13 cellular contexts compared by ENCODE assay signal in genomic region chr5:116360008-116360853, GRCh38.
A peak's percentile ranks its signal among the peaks of the same experiment; 100 is the strongest.
DNase-seq lines count a peak whose midpoint lies in the region; ATAC-seq and TF ChIP-seq lines count a peak whose summit lies in the region.
"Had no signal": no experiment of that assay in that cellular context is flagged by ENCODE, and none has a peak within 500 bp of the region (broad histone marks: within the 10 kb centered on the region; RNA-seq: fewer than 3 reads in every experiment).

No MANE protein-coding gene starts in this region.

- TF ChIP-seq CTCF in hepatocyte (IDR thresholded peaks at IDR 0.05; ENCODE audit: poor library complexity), result no peak
- TF ChIP-seq CTCF in thyroid gland (IDR thresholded peaks at IDR 0.05), result no peak
- TF ChIP-seq CTCF in CD14-positive monocyte (IDR thresholded peaks at IDR 0.05), result no peak
- TF ChIP-seq CTCF in osteocyte (IDR thresholded peaks at IDR 0.05), result no peak

- H3K27me3 ChIP-seq in adipocyte (replicated peaks; ENCODE audit: control insufficient read depth, insufficient read depth, low read length), result no peaks in the 10 kb centered on the region
- no peaks in the 10 kb centered on the region for H3K27me3 ChIP-seq in hepatocyte
- no peaks in the 10 kb centered on the region for H3K27me3 ChIP-seq in thyroid gland

- H3K4me1 ChIP-seq in adipocyte (ENCODE audit: control insufficient read depth, insufficient read depth, low read length), result no peaks in the 10 kb centered on the region
- no peaks in the 10 kb centered on the region for H3K4me1 ChIP-seq in hepatocyte (ENCODE audit: insufficient read depth)
- peaks cover 15 to 21% of the 10 kb centered on the region in 2 donors for H3K4me1 ChIP-seq in thyroid gland

- H3K27me3 Mint-ChIP-seq in CD14-positive monocyte (ENCODE audit: low read depth in 3 of 3), result peaks cover 0 to 2% (median 0%) of the 10 kb centered on the region in 3 donors
- no peaks in the 10 kb centered on the region for H3K27me3 Mint-ChIP-seq in osteocyte (ENCODE audit: unreplicated experiment)
- H3K27me3 Mint-ChIP-seq: central memory CD8-positive, alpha-beta T cell; stimulated activated naive B cell treated with anti-CD40 and anti-IgM and Interleukin-4, amounts not matched to agents 10 μg/mL and 1 μg/mL and 100 μg/mL, for 72 hours had no signal

- H3K4me1 Mint-ChIP-seq in CD14-positive monocyte (peaks cover 29% of the 10 kb centered on the region), osteocyte (ENCODE audit: unreplicated experiment) (peaks cover 5% of the 10 kb centered on the region)

- H3K9ac ChIP-seq in adipocyte (ENCODE audit: low read length), result no peak overlapping the region

- H3K27ac Mint-ChIP-seq in CD14-positive monocyte (peak overlapping the region in 3 of 7 donors; percentile 15 to 72 (median 55)), osteocyte (ENCODE audit: unreplicated experiment) (no peak overlapping the region)
- H3K27ac Mint-ChIP-seq: stimulated activated naive B cell treated with anti-CD40 and anti-IgM and Interleukin-4, amounts not matched to agents 10 μg/mL and 1 μg/mL and 100 μg/mL, for 72 hours; WTC11 had no signal

- peak overlapping the region; percentile 8 for H3K27ac ChIP-seq in hepatocyte
- H3K27ac ChIP-seq in thyroid gland, result no peak overlapping the region

- H3K9me3 ChIP-seq in adipocyte (ENCODE audit: control insufficient read depth, low read length) (peaks cover 7% of the 10 kb centered on the region), hepatocyte (ENCODE audit: low read depth) (no peaks in the 10 kb centered on the region), thyroid gland (no peaks in the 10 kb centered on the region)

- no peak overlapping the region for H3K4me3 Mint-ChIP-seq in CD14-positive monocyte
- no peak overlapping the region for H3K4me3 Mint-ChIP-seq in osteocyte (ENCODE audit: unreplicated experiment)
- H3K4me3 Mint-ChIP-seq: central memory CD8-positive, alpha-beta T cell; stimulated activated naive B cell treated with anti-CD40 and anti-IgM and Interleukin-4, amounts not matched to agents 10 μg/mL and 1 μg/mL and 100 μg/mL, for 72 hours had no signal

- TF ChIP-seq POLR2A in thyroid gland (IDR thresholded peaks at IDR 0.05), result no peak

- intact Hi-C loops in thyroid gland (cut with DNase I), result no loop called here
- intact Hi-C loops in CD14-positive monocyte (cut with micrococcal nuclease), result no loop called here

- H3K9me3 Mint-ChIP-seq in CD14-positive monocyte (peaks cover 0 to 4% (median 2%) of the 10 kb centered on the region in 7 donors), osteocyte (ENCODE audit: unreplicated experiment) (peaks cover 9% of the 10 kb centered on the region)
- H3K9me3 Mint-ChIP-seq: central memory CD8-positive, alpha-beta T cell had no signal

- ATAC-seq in HG02623 (IDR thresholded peaks at IDR 0.05; ENCODE audit: unreplicated experiment), result no peak

- 75% methylated on average over 7 of the region's 7 CpGs for WGBS in hepatocyte (ENCODE audit: low lambda C conversion rate, missing lambda C conversion rate)
- WGBS in thyroid gland, 2 donors, result 32 to 33% methylated on average over 7 of the region's 7 CpGs

- H3K36me3 Mint-ChIP-seq in CD14-positive monocyte, result peaks cover 8 to 10% of the 10 kb centered on the region in 2 donors
- no peaks in the 10 kb centered on the region for H3K36me3 Mint-ChIP-seq in osteocyte (ENCODE audit: unreplicated experiment)
- H3K36me3 Mint-ChIP-seq: WTC11 had no signal

- no peak overlapping the region for H2AFZ ChIP-seq in hepatocyte

- H3K4me3 ChIP-seq in adipocyte (ENCODE audit: low read length) (no peak overlapping the region), hepatocyte (no peak overlapping the region), thyroid gland (replicated peaks in 1 of 3) (no peak overlapping the region)

- no peaks in the 10 kb centered on the region for H4K20me1 ChIP-seq in hepatocyte (ENCODE audit: insufficient read depth, poor library complexity, severe bottlenecking)

- H3K79me2 ChIP-seq in hepatocyte, result no peaks in the 10 kb centered on the region

- DNase-seq in NCI-H146 (lab: John Stamatoyannopoulos, UW), result peak; percentile 15
- no peak for DNase-seq in NCI-H146 treated with DMSO at 0.1 percent for 48 hours (lab: John Stamatoyannopoulos, UW; ENCODE audit: unreplicated experiment)
- peak; percentile 36 for DNase-seq in adipocyte (ENCODE audit: low read depth)
- DNase-seq in hepatocyte (ENCODE audit: low spot score), result peak; percentile 19
- peak; percentile 88 to 90 for DNase-seq in thyroid gland
- DNase-seq in CD14-positive monocyte (ENCODE audit: low spot score), result no peak
- DNase-seq in osteocyte (ENCODE audit: extremely low spot score, unreplicated experiment), result no peak
- DNase-seq: glutamatergic neuron; NCI-H187 treated with DMSO at 0.1 percent for 48 hours; stimulated activated naive B cell treated with anti-CD40 and anti-IgM and Interleukin-4, amounts not matched to agents 10 μg/mL and 1 μg/mL and 100 μg/mL, for 72 hours had no signal

- no peaks in the 10 kb centered on the region for H3K36me3 ChIP-seq in adipocyte (ENCODE audit: control insufficient read depth, insufficient read depth, low read length, severe bottlenecking)
- H3K36me3 ChIP-seq in hepatocyte (replicated peaks; ENCODE audit: insufficient read depth, low read depth), result no peaks in the 10 kb centered on the region
- H3K36me3 ChIP-seq in thyroid gland, result no peaks in the 10 kb centered on the region

- H3K4me2 ChIP-seq in hepatocyte, result peak overlapping the region; percentile 83

- H3K9me2 ChIP-seq in hepatocyte (replicated peaks; ENCODE audit: insufficient read depth), result no peaks in the 10 kb centered on the region

Comparison
In these comparisons a context has a peak if more than half of its experiments do, and no peak if none do; other contexts are left out.
1. DNase-seq: peak in NCI-H146 (single experiment), adipocyte (single experiment), hepatocyte (single experiment) and thyroid gland (2 of 2); none in NCI-H146 treated with DMSO at 0.1 percent for 48 hours (single experiment), CD14-positive monocyte (single experiment) and osteocyte (single experiment).